In genomic region chr11:72249961-72250360, GRCh38 we compare ENCODE assay signal across 1 cellular context.
TF ChIP-seq lines count a peak whose summit lies in the region.

No MANE protein-coding gene starts in this region.

TF ChIP-seq in HepG2, 621 proteins besides CTCF, POLR2A, EP300 and RAD21:
- TF ChIP-seq ZNF136 (CRISPR knock-in tag; IDR thresholded peaks at IDR 0.05; ENCODE audit: low read depth) (no peak), JARID2 (CRISPR knock-in tag; IDR thresholded peaks at IDR 0.05; ENCODE audit: insufficient replicate concordance) (no peak), ZBTB20 (CRISPR knock-in tag; IDR thresholded peaks at IDR 0.05; ENCODE audit: borderline replicate concordance, low read depth) (no peak), ZNF33A (CRISPR knock-in tag; IDR thresholded peaks at IDR 0.05; ENCODE audit: borderline replicate concordance) (no peak), ZNF704 (CRISPR knock-in tag; IDR thresholded peaks at IDR 0.05; ENCODE audit: borderline replicate concordance) (no peak), NFE2L1 (CRISPR knock-in tag; IDR thresholded peaks at IDR 0.05; ENCODE audit: borderline replicate concordance) (no peak), IKZF5 (CRISPR knock-in tag; IDR thresholded peaks at IDR 0.05) (no peak)
TF ChIP-seq in HepG2: peak in this region for 0.
